In the genomic region with DNA sequence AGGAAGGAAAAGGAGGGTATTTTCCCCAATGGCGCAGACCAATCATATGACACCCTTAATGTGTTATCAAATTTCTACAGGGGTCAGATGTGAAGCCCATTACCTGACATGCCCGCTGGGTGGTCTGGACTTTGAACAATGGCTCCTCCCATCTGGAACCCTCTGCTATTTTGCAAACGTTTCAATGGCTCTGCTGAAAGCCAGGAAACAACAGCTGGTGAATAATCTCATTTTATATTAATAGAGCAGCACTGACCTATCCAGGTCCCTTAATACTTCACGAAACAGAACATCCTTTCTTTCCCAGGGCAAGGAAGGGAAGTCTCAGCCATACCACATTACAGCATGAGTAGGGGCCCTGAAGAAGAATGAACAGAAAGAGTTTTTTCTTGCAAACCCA, we compare ENCODE assay signal across 1 cellular context.
TF ChIP-seq lines count a peak whose summit lies in the region.

No MANE protein-coding gene starts in this region.

TF ChIP-seq in GM23338, 12 proteins besides CTCF, POLR2A, EP300 and RAD21 (continued from another document):
- TF ChIP-seq, protein P1, sequence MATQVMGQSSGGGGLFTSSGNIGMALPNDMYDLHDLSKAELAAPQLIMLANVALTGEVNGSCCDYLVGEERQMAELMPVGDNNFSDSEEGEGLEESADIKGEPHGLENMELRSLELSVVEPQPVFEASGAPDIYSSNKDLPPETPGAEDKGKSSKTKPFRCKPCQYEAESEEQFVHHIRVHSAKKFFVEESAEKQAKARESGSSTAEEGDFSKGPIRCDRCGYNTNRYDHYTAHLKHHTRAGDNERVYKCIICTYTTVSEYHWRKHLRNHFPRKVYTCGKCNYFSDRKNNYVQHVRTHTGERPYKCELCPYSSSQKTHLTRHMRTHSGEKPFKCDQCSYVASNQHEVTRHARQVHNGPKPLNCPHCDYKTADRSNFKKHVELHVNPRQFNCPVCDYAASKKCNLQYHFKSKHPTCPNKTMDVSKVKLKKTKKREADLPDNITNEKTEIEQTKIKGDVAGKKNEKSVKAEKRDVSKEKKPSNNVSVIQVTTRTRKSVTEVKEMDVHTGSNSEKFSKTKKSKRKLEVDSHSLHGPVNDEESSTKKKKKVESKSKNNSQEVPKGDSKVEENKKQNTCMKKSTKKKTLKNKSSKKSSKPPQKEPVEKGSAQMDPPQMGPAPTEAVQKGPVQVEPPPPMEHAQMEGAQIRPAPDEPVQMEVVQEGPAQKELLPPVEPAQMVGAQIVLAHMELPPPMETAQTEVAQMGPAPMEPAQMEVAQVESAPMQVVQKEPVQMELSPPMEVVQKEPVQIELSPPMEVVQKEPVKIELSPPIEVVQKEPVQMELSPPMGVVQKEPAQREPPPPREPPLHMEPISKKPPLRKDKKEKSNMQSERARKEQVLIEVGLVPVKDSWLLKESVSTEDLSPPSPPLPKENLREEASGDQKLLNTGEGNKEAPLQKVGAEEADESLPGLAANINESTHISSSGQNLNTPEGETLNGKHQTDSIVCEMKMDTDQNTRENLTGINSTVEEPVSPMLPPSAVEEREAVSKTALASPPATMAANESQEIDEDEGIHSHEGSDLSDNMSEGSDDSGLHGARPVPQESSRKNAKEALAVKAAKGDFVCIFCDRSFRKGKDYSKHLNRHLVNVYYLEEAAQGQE (IDR thresholded peaks at IDR 0.05; ENCODE audit: unreplicated experiment), result no peak
